ENCODE assay signal across 2 cellular contexts in genomic region chr10:110660289-110660688, GRCh38. TPM values are rescaled to one million over a fixed set of nuclear protein-coding genes. Genes with fewer than 3 reads are reported as not detected.
"Had no signal": no experiment of that assay in that cellular context is flagged by ENCODE, and none has a peak within 500 bp of the region (broad histone marks: within the 10 kb centered on the region; RNA-seq: fewer than 3 reads in every experiment).

No MANE protein-coding gene starts in this region.

RNA-seq across cellular contexts. Expression of gene RBM20, which starts 16.2 kb away (rescaled TPM):
- total RNA-seq: MCF 10A had no signal
- polyA plus RNA-seq: IgD-negative memory B cell had no signal
